ENCODE assay signal across 29 cellular contexts in the genomic region with DNA sequence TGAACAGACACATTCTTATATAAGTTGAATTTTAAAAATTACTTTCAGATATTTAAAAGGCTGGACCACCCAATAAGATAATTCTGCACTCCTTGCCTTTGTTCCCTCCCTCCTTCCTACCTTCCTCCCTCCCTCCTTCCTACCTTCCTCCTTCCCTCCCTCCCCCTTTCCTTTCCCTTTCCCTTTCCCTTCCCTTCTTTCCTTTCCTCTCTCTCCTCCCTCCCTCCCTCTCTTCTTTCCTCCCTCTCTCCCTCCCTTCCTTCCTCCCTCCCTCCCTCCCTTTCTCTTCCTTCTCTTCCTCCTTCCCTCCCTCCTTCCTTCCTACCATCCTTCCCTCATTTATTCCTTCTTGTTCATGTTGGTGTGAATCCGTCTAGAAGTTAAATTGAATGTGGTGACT.
"Had no signal": no experiment of that assay in that cellular context is flagged by ENCODE, and none has a peak within 500 bp of the region (broad histone marks: within the 10 kb centered on the region; RNA-seq: fewer than 3 reads in every experiment).

No MANE protein-coding gene starts in this region.

- H3K36me3 Mint-ChIP-seq: mesothelial cell of epicardium; naive B cell; natural killer cell; neural progenitor cell; stimulated activated effector memory CD8-positive, alpha-beta T cell treated with anti-CD3 and anti-CD28 coated beads, Interleukin-12 subunit alpha, Interleukin-12 subunit beta, amount 100 ng/mL, for 72 hours had no signal

- H3K9me3 Mint-ChIP-seq: immature natural killer cell; mesothelial cell of epicardium; naive B cell; natural killer cell; nephron progenitor cell; neural progenitor cell; stimulated activated effector memory CD8-positive, alpha-beta T cell treated with anti-CD3 and anti-CD28 coated beads, Interleukin-12 subunit alpha, Interleukin-12 subunit beta, amount 100 ng/mL, for 72 hours; stimulated activated naive CD8-positive, alpha-beta T cell treated with anti-CD3 and anti-CD28 coated beads, Interleukin-15, Interleukin-2, amounts not matched to agents 100 ng/mL and 50 ng/mL, for 24 hours had no signal

- H3K27ac ChIP-seq: left ventricle myocardium inferior, neural progenitor cell, neutrophil, ovary, prostate gland, sigmoid colon, spleen, suprapubic skin, thoracic aorta, tibial artery, uterus had no signal

- H3K27me3 Mint-ChIP-seq: stimulated activated naive CD8-positive, alpha-beta T cell treated with anti-CD3 and anti-CD28 coated beads, Interleukin-15, Interleukin-2, amounts not matched to agents 100 ng/mL and 50 ng/mL, for 24 hours had no signal

- H3K9me3 ChIP-seq: left ventricle myocardium inferior, neutrophil, ovary, prostate gland, sigmoid colon, spleen, suprapubic skin, thoracic aorta, tibial artery, uterus had no signal

- H3K36me3 ChIP-seq: left ventricle myocardium inferior, neural progenitor cell, neutrophil, ovary, prostate gland, sigmoid colon, spleen, suprapubic skin, thoracic aorta, tibial artery, uterus had no signal

- H3K27ac Mint-ChIP-seq: immature natural killer cell; mesothelial cell of epicardium; naive B cell; natural killer cell; nephron progenitor cell; neural progenitor cell; stimulated activated effector memory CD8-positive, alpha-beta T cell treated with anti-CD3 and anti-CD28 coated beads, Interleukin-12 subunit alpha, Interleukin-12 subunit beta, amount 100 ng/mL, for 72 hours; stimulated activated naive CD8-positive, alpha-beta T cell treated with anti-CD3 and anti-CD28 coated beads, Interleukin-15, Interleukin-2, amounts not matched to agents 100 ng/mL and 50 ng/mL, for 24 hours had no signal

- H3K4me1 ChIP-seq: neural progenitor cell, prostate gland, sigmoid colon, suprapubic skin, tibial artery, uterus had no signal

- H3K27me3 ChIP-seq: neural progenitor cell, neutrophil, ovary, sigmoid colon, spleen, suprapubic skin had no signal

- H3K4me3 ChIP-seq: left ventricle myocardium inferior, lung, neural progenitor cell, ovary, prostate gland, sigmoid colon, spleen, suprapubic skin, thoracic aorta, tibial artery, uterus had no signal

- DNase-seq: hypothalamus; immature natural killer cell; kidney; left colon; left ventricle myocardium inferior; mesendoderm; naive B cell; natural killer cell; nephron progenitor cell; ovary; retina; right cardiac atrium; sigmoid colon; small intestine; spleen; stimulated activated CD4-positive, alpha-beta T cell treated with anti-CD3 and anti-CD28 coated beads, Interleukin-4, amount 100 ng/mL, for 24 hours; stimulated activated naive CD4-positive, alpha-beta T cell; tibial artery; trophoblast cell; uterus had no signal

- H3K4me3 Mint-ChIP-seq: immature natural killer cell; mesothelial cell of epicardium; naive B cell; natural killer cell; nephron progenitor cell; neural progenitor cell; stimulated activated effector memory CD8-positive, alpha-beta T cell treated with anti-CD3 and anti-CD28 coated beads, Interleukin-12 subunit alpha, Interleukin-12 subunit beta, amount 100 ng/mL, for 72 hours; stimulated activated naive CD8-positive, alpha-beta T cell treated with anti-CD3 and anti-CD28 coated beads, Interleukin-15, Interleukin-2, amounts not matched to agents 100 ng/mL and 50 ng/mL, for 24 hours had no signal

- ATAC-seq: left colon; natural killer cell; right cardiac atrium; stimulated activated effector memory CD8-positive, alpha-beta T cell treated with anti-CD3 and anti-CD28 coated beads, Interleukin-12 subunit alpha, Interleukin-12 subunit beta, amount 100 ng/mL, for 72 hours had no signal

- H3K4me1 Mint-ChIP-seq: naive B cell, nephron progenitor cell had no signal
